ENCODE assay signal across 27 cellular contexts in the genomic region with DNA sequence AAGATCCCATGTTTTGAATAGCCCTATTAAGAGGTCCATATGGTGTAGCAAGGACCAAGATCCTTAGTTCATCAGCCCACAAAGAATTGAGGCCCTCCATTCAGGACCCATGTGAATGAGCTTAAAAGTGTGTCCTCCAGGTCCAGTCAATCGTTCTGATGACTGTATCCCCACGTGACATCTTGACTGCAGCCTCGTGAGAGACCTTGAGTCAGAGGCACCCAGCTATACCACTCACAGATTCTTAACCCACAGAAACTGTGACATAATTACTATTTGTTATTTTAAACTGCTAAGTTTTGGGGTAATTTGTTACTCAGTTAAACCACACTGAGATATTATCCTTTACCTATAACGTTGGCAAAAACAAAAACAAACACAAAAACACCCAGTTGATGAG.
"Had no signal": no experiment of that assay in that cellular context is flagged by ENCODE, and none has a peak within 500 bp of the region (broad histone marks: within the 10 kb centered on the region; RNA-seq: fewer than 3 reads in every experiment).

No MANE protein-coding gene starts in this region.

- ATAC-seq: activated CD8-positive, alpha-beta memory T cell treated with anti-CD3 and anti-CD28 coated beads, Interleukin-2, amount 10 ng/mL, durations not matched to agents 7 days and 5 days; activated CD8-positive, alpha-beta T cell treated with anti-CD3 and anti-CD28 coated beads, Interleukin-2, amount 10 ng/mL, durations not matched to agents 7 days and 5 days; esophagus mucosa; mucosa of descending colon; natural killer cell treated with Interleukin-12 subunit alpha and Interleukin-12 subunit beta and Interleukin-15 and Interleukin-18, amount 100 ng/mL, for 72 hours; stimulated activated naive B cell treated with anti-CD40 and anti-IgM and Interleukin-4, amounts not matched to agents 10 μg/mL and 1 μg/mL and 100 μg/mL, for 72 hours; WTC11 had no signal

- H3K27me3 ChIP-seq: adrenal gland, brain microvascular endothelial cell, right atrium auricular region, stomach, thyroid gland, upper lobe of left lung, vagina had no signal

- H3K27ac ChIP-seq: adrenal gland, brain microvascular endothelial cell, left ventricle myocardium inferior, right atrium auricular region, stomach, thyroid gland, upper lobe of left lung, vagina had no signal

- H3K4me3 ChIP-seq: adrenal gland, left ventricle myocardium inferior, lung, mucosa of descending colon, right atrium auricular region, smooth muscle cell, stomach, thyroid gland, upper lobe of left lung, vagina had no signal

- H3K36me3 ChIP-seq: adrenal gland, brain microvascular endothelial cell, left ventricle myocardium inferior, right atrium auricular region, stomach, thyroid gland, upper lobe of left lung, vagina had no signal

- DNase-seq: activated CD4-positive, alpha-beta T cell treated with anti-CD3 and anti-CD28 coated beads for 1 hour; activated CD8-positive, alpha-beta memory T cell treated with anti-CD3 and anti-CD28 coated beads, Interleukin-2, amount 10 ng/mL, durations not matched to agents 7 days and 5 days; activated CD8-positive, alpha-beta T cell treated with anti-CD3 and anti-CD28 coated beads, Interleukin-2, amount 10 ng/mL, durations not matched to agents 7 days and 5 days; activated effector memory CD4-positive, alpha-beta T cell treated with anti-CD3 and anti-CD28 coated beads, Interleukin-2, amount 50 U/mL, for 16 hours; activated naive CD4-positive, alpha-beta T cell treated with anti-CD3 and anti-CD28 coated beads for 36 hours; activated naive CD8-positive, alpha-beta T cell treated with anti-CD3 and anti-CD28 coated beads for 36 hours; adrenal gland; aorta; brain microvascular endothelial cell; cortex of kidney; foreskin fibroblast; left ventricle myocardium inferior; mucosa of descending colon; stimulated activated CD4-positive, alpha-beta T cell treated with anti-CD3 and anti-CD28 coated beads, Interleukin-1b, Interleukin-23, amount 100 ng/mL, for 48 hours; stimulated activated CD4-positive, alpha-beta T cell treated with anti-CD3 and anti-CD28 coated beads, Interleukin-4, amount 100 ng/mL, for 4 hours; stimulated activated CD8-positive, alpha-beta memory T cell treated with anti-CD3 and anti-CD28 coated beads, Interleukin-4, amount 100 ng/mL, for 48 hours; stimulated activated naive B cell treated with anti-CD40 and anti-IgM and Interleukin-4, amounts not matched to agents 10 μg/mL and 1 μg/mL and 100 μg/mL, for 72 hours; stomach; thyroid gland; upper lobe of left lung had no signal

- H3K4me2 ChIP-seq: smooth muscle cell had no signal

- H3K9me3 ChIP-seq: left ventricle myocardium inferior, mucosa of descending colon, thyroid gland, vagina had no signal
